ENCODE assay signal across 9 cellular contexts in the genomic region with DNA sequence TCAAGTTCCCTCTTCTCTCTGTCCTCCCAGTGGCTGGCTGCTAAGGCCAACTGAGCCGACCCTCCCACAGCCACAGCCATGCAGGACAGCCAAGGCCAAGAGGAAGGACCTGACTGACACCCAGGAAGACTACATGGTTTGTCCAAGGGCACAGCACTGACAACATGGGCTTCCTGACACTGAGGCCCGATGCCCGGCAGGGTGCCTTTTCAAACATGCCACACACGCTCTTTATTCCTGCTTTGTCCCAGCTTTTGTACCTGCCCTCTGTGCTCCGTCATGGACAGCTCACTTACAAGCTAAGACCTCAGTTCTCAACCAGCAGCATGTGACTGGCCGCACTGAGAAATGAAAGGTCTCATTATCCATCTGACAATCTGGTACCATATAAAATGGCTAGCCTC. TPM values are rescaled to one million over a fixed set of nuclear protein-coding genes. Genes with fewer than 3 reads are reported as not detected.
DNase-seq lines count a peak whose midpoint lies in the region; ATAC-seq, FAIRE-seq and TF ChIP-seq lines count a peak whose summit lies in the region.
"Had no signal": no experiment of that assay in that cellular context is flagged by ENCODE, and none has a peak within 500 bp of the region (broad histone marks: within the 10 kb centered on the region; RNA-seq: fewer than 3 reads in every experiment).

No MANE protein-coding gene starts in this region.

- FAIRE-seq in pancreas (lab: Jason Lieb, UNC), result no peak

- 51% methylated on average over 6 of the region's 6 CpGs for WGBS in pancreas, 2 donors

- no peaks in the 10 kb centered on the region for H3K9me3 Mint-ChIP-seq in CD4-positive, alpha-beta memory T cell

- peak overlapping the region; percentile 67 to 93 (median 77) for H3K4me2 ChIP-seq in BLaER1 treated with 17β-estradiol and CSF1 and Interleukin-3, amounts not matched to agents 10 nM and 100 nM

- TF ChIP-seq CTCF in pancreas (IDR thresholded peaks at IDR 0.05), result no peak

- H3K27me3 Mint-ChIP-seq in CD4-positive, alpha-beta memory T cell, result no peaks in the 10 kb centered on the region

- H3K27ac Mint-ChIP-seq in CD4-positive, alpha-beta memory T cell, result peak overlapping the region in 2 of 7 donors; percentile 23 to 49

- H3K27me3 ChIP-seq in BLaER1 treated with 17β-estradiol and CSF1 and Interleukin-3, amounts not matched to agents 10 nM and 100 nM, result no peaks in the 10 kb centered on the region
- no peaks in the 10 kb centered on the region for H3K27me3 ChIP-seq in pancreas
- H3K27me3 ChIP-seq in CD4-positive, alpha-beta memory T cell (ENCODE audit: insufficient read depth, low read length), result no peaks in the 10 kb centered on the region
- H3K27me3 ChIP-seq in MG63, result no peaks in the 10 kb centered on the region

- in situ Hi-C loops in SK-MEL-5 (cut with HindIII; ENCODE audit: low pct_unique_long_range_greater_than_20kb, low sequenced_read_pairs), result no loop called here

- H3K27ac ChIP-seq in BLaER1 treated with 17β-estradiol and CSF1 and Interleukin-3, amounts not matched to agents 10 nM and 100 nM, result peak overlapping the region; percentile 8 to 75 (median 55); a peak in 20 of 22 replicates
- H3K27ac ChIP-seq in pancreas, result peak overlapping the region in 2 of 4 donors; percentile 71 to 75
- H3K27ac ChIP-seq in CD4-positive, alpha-beta memory T cell (ENCODE audit: low read depth, low read length), result no peak overlapping the region

- H3K4me1 Mint-ChIP-seq in CD4-positive, alpha-beta memory T cell, result peaks cover 3 to 11% (median 9%) of the 10 kb centered on the region in 4 donors

- CTCF ChIA-PET in CD4-positive, alpha-beta memory T cell (lab: Charles Lee; ENCODE audit: partially characterized antibody), result interaction anchor here (1.5 kb wide), 1 partner anchor 10 kb away, joined by 5 read pairs; no protein-coding TSS in a partner anchor

- peaks cover 0 to 42% (median 7%) of the 10 kb centered on the region in 11 experiments; a peak in 12 of 22 replicates for H4K20me1 ChIP-seq in BLaER1 treated with 17β-estradiol and CSF1 and Interleukin-3, amounts not matched to agents 10 nM and 100 nM

- peaks cover 0 to 7% (median 3%) of the 10 kb centered on the region in 11 experiments; a peak in 3 of 22 replicates for H3K9me3 ChIP-seq in BLaER1 treated with 17β-estradiol and CSF1 and Interleukin-3, amounts not matched to agents 10 nM and 100 nM (replicated peaks in 1 of 11)
- H3K9me3 ChIP-seq in pancreas (no peaks in the 10 kb centered on the region), MG63 (no peaks in the 10 kb centered on the region)
- no peaks in the 10 kb centered on the region for H3K9me3 ChIP-seq in CD4-positive, alpha-beta memory T cell (ENCODE audit: control insufficient read depth in 1 of 2, low read length in 2 of 2)

- H3K4me3 Mint-ChIP-seq in CD4-positive, alpha-beta memory T cell, result no peak overlapping the region

- H3K4me1 ChIP-seq in BLaER1 treated with 17β-estradiol and CSF1 and Interleukin-3, amounts not matched to agents 10 nM and 100 nM, result peaks cover 26 to 43% (median 36%) of the 10 kb centered on the region in 10 experiments
- peaks cover 14 to 25% (median 19%) of the 10 kb centered on the region in 3 donors for H3K4me1 ChIP-seq in pancreas
- H3K4me1 ChIP-seq in CD4-positive, alpha-beta memory T cell (ENCODE audit: insufficient read depth, low read length), result no peaks in the 10 kb centered on the region

- DNase-seq in SK-MEL-5 (ENCODE audit: low read depth, low spot score), result peak; percentile 90
- peak; percentile 75 for DNase-seq in foreskin melanocyte
- no peak for DNase-seq in pancreas
- DNase-seq in CD4-positive, alpha-beta memory T cell, result no peak
- DNase-seq in MG63, result no peak
- no peak for DNase-seq in GM03348 (ENCODE audit: low spot score)

- no peak overlapping the region; a peak in 1 of 20 replicates for H3K4me3 ChIP-seq in BLaER1 treated with 17β-estradiol and CSF1 and Interleukin-3, amounts not matched to agents 10 nM and 100 nM
- H3K4me3 ChIP-seq in pancreas (no peak overlapping the region), MG63 (no peak overlapping the region)
- H3K4me3 ChIP-seq in CD4-positive, alpha-beta memory T cell (ENCODE audit: low read length in 2 of 2), result no peak overlapping the region
- H3K4me3 ChIP-seq: skin epidermis had no signal

- ATAC-seq in pancreas, result peak in 3 of 4 donors; percentile 12 to 23 (median 13)
- no peak for ATAC-seq in activated CD4-positive, CD25-positive, alpha-beta regulatory T cell treated with anti-CD3 and anti-CD28 coated beads, Interleukin-2, amount 50 U/mL, for 24 hours

- peak overlapping the region in 9 of 11 experiments; percentile 28 to 68 (median 56); a peak in 14 of 22 replicates for H3K9ac ChIP-seq in BLaER1 treated with 17β-estradiol and CSF1 and Interleukin-3, amounts not matched to agents 10 nM and 100 nM

- H3K36me3 ChIP-seq in BLaER1 treated with 17β-estradiol and CSF1 and Interleukin-3, amounts not matched to agents 10 nM and 100 nM, result peaks cover 19 to 26% (median 20%) of the 10 kb centered on the region in 11 experiments
- H3K36me3 ChIP-seq in pancreas (peaks cover 0 to 9% (median 3%) of the 10 kb centered on the region in 3 donors), MG63 (no peaks in the 10 kb centered on the region; the same call in 1 of the 2 replicates)
- H3K36me3 ChIP-seq in CD4-positive, alpha-beta memory T cell (ENCODE audit: insufficient read depth, low read length), result no peaks in the 10 kb centered on the region

- intact Hi-C loops in pancreas (cut with DNase I), result loop anchor here in 1 of 3 donors (10.0 kb wide), 1 partner anchor 52 kb away; no protein-coding TSS in a partner anchor
- intact Hi-C loops in CD4-positive, alpha-beta memory T cell (cut with micrococcal nuclease), result no loop called here

- H3K36me3 Mint-ChIP-seq in CD4-positive, alpha-beta memory T cell, result peaks cover 21 to 22% of the 10 kb centered on the region in 2 donors

- POLR2A ChIA-PET in CD4-positive, alpha-beta memory T cell (lab: Charles Lee; ENCODE audit: partially characterized antibody), result no interaction called here

RNA-seq across cellular contexts. Expression of a gene that starts 45.8 kb away (rescaled TPM):
- total RNA-seq in SK-MEL-5 (2014; rRNA removed; shearing (Covaris generic)), result 28.8 and 29.6 TPM in 2 replicates
- 30.8 and 45.5 TPM in 2 replicates for polyA plus RNA-seq in SK-MEL-5 (2015; cell fraction: cytosol; rRNA removed)
- 26.2 and 32.8 TPM in 2 replicates for polyA plus RNA-seq in SK-MEL-5 (2015; cell fraction: nucleus; rRNA removed)
- 10 to 100 TPM; 19.5 to 30.3 (median 26.5) TPM for total RNA-seq in pancreas
- polyA plus RNA-seq in pancreas, result 1 to 10 TPM; 8.9 TPM
- 10 to 100 TPM; 12.6 to 13.1 TPM for total RNA-seq in CD4-positive, alpha-beta memory T cell
- polyA plus RNA-seq in CD4-positive, alpha-beta memory T cell, result 1 to 10 TPM; 7.9 to 8.7 TPM
- 9.2 and 17.2 TPM in 2 replicates for total RNA-seq in MG63 (2014; rRNA removed; shearing (Covaris generic); ENCODE audit: low replicate concordance)

Comparison
In these comparisons a context has a peak if more than half of its experiments do, and no peak if none do; other contexts are left out.
1. DNase-seq: peak in SK-MEL-5 (single experiment) and foreskin melanocyte (single experiment); none in pancreas (0 of 6), CD4-positive, alpha-beta memory T cell (0 of 5), MG63 (single experiment) and GM03348 (single experiment).
2. ATAC-seq: peak in pancreas (3 of 4); none in activated CD4-positive, CD25-positive, alpha-beta regulatory T cell treated with anti-CD3 and anti-CD28 coated beads, Interleukin-2, amount 50 U/mL, for 24 hours (0 of 2).